ENCODE assay signal across 20 cellular contexts in genomic region chr21:43664358-43664757, GRCh38. TPM values are rescaled to one million over a fixed set of nuclear protein-coding genes. Genes with fewer than 3 reads are reported as not detected.
DNase-seq lines count a peak whose midpoint lies in the region; ATAC-seq and TF ChIP-seq lines count a peak whose summit lies in the region.
"Had no signal": no experiment of that assay in that cellular context is flagged by ENCODE, and none has a peak within 500 bp of the region (broad histone marks: within the 10 kb centered on the region; RNA-seq: fewer than 3 reads in every experiment).

No MANE protein-coding gene starts in this region.

- H3K27ac Mint-ChIP-seq in activated T-cell treated with anti-CD3 and anti-CD28 coated beads, Interleukin-2, amount 50 U/mL, for 72 hours, result peak overlapping the region; percentile 58
- H3K27ac Mint-ChIP-seq in T-helper 17 cell, result peak overlapping the region; percentile 39

- TF ChIP-seq CTCF in GM10266 (IDR thresholded peaks at IDR 0.05; ENCODE audit: control insufficient read depth, insufficient read depth, low read depth, missing control alignments), result no peak

- H3K36me3 Mint-ChIP-seq in activated T-cell treated with anti-CD3 and anti-CD28 coated beads, Interleukin-2, amount 50 U/mL, for 72 hours (ENCODE audit: insufficient read depth in 2 of 2), result peaks cover 22 to 38% of the 10 kb centered on the region in 2 donors
- H3K36me3 Mint-ChIP-seq in activated T-cell treated with anti-CD3 and anti-CD28 coated beads, Interleukin-2, amount 50 U/mL, for 4 hours (ENCODE audit: insufficient read depth), result peaks cover 40% of the 10 kb centered on the region
- H3K36me3 Mint-ChIP-seq in T-helper 17 cell (ENCODE audit: low read depth), result peaks cover 8% of the 10 kb centered on the region

- H3K9me3 ChIP-seq in T-helper 17 cell (ENCODE audit: control insufficient read depth, low read length, poor library complexity, severe bottlenecking), result no peaks in the 10 kb centered on the region
- H3K9me3 ChIP-seq: Peyer's patch had no signal

- DNase-seq in activated T-cell treated with anti-CD3 and anti-CD28 coated beads, Interleukin-2, amount 50 U/mL, for 72 hours, result no peak
- no peak for DNase-seq in activated T-cell treated with anti-CD3 and anti-CD28 coated beads, Interleukin-2, amount 50 U/mL, for 4 hours
- DNase-seq in T-helper 17 cell, result no peak
- DNase-seq in dermis blood vessel endothelial cell, result peak; percentile 77
- DNase-seq in substantia nigra (lab: John Stamatoyannopoulos, UW), result peak in 2 of 49 donors; percentile 16 to 18
- no peak for DNase-seq in GM10266 (ENCODE audit: extremely low spot score)
- DNase-seq: CD8-positive, alpha-beta memory T cell; DMS53; EL; GM23248; HCEC 1CT; Kasumi-1; MG63; NCI-H1092; NCI-H146; NCI-H2081; NCI-H2171 treated with DMSO at 0.1 percent for 48 hours; Peyer's patch had no signal

- H3K27me3 Mint-ChIP-seq in activated T-cell treated with anti-CD3 and anti-CD28 coated beads, Interleukin-2, amount 50 U/mL, for 72 hours (ENCODE audit: low read depth), result no peaks in the 10 kb centered on the region
- H3K27me3 Mint-ChIP-seq in activated T-cell treated with anti-CD3 and anti-CD28 coated beads, Interleukin-2, amount 50 U/mL, for 4 hours (ENCODE audit: low read depth), result no peaks in the 10 kb centered on the region
- no peaks in the 10 kb centered on the region for H3K27me3 Mint-ChIP-seq in T-helper 17 cell
- H3K27me3 Mint-ChIP-seq: CD8-positive, alpha-beta memory T cell had no signal

- H3K27ac ChIP-seq in substantia nigra (ENCODE audit: low read depth, low read length, poor library complexity, severe bottlenecking), result peak overlapping the region; percentile 26
- H3K27ac ChIP-seq: BLaER1, GM23248, Peyer's patch had no signal

- H3K4me1 Mint-ChIP-seq in activated T-cell treated with anti-CD3 and anti-CD28 coated beads, Interleukin-2, amount 50 U/mL, for 72 hours (ENCODE audit: low read depth), result peaks cover 79% of the 10 kb centered on the region
- H3K4me1 Mint-ChIP-seq in activated T-cell treated with anti-CD3 and anti-CD28 coated beads, Interleukin-2, amount 50 U/mL, for 4 hours (ENCODE audit: low read depth), result peaks cover 65% of the 10 kb centered on the region
- peaks cover 37% of the 10 kb centered on the region for H3K4me1 Mint-ChIP-seq in T-helper 17 cell

- no peak for ATAC-seq in activated T-cell treated with anti-CD3 and anti-CD28 coated beads, Interleukin-2, amount 50 U/mL, for 72 hours (replicated peaks in 1 of 2)
- ATAC-seq in activated T-cell treated with anti-CD3 and anti-CD28 coated beads, Interleukin-2, amount 50 U/mL, for 4 hours, result no peak
- ATAC-seq in T-helper 17 cell (no peak), HG03045 (IDR thresholded peaks at IDR 0.05; ENCODE audit: unreplicated experiment) (no peak)

- peak overlapping the region in 1 of 2 donors; percentile 42 for H3K4me3 Mint-ChIP-seq in activated T-cell treated with anti-CD3 and anti-CD28 coated beads, Interleukin-2, amount 50 U/mL, for 72 hours
- H3K4me3 Mint-ChIP-seq in activated T-cell treated with anti-CD3 and anti-CD28 coated beads, Interleukin-2, amount 50 U/mL, for 4 hours, result no peak overlapping the region
- no peak overlapping the region for H3K4me3 Mint-ChIP-seq in T-helper 17 cell

- H3K9me3 Mint-ChIP-seq in activated T-cell treated with anti-CD3 and anti-CD28 coated beads, Interleukin-2, amount 50 U/mL, for 72 hours, result peaks cover 2% of the 10 kb centered on the region in 2 donors
- peaks cover 4% of the 10 kb centered on the region for H3K9me3 Mint-ChIP-seq in activated T-cell treated with anti-CD3 and anti-CD28 coated beads, Interleukin-2, amount 50 U/mL, for 4 hours
- H3K9me3 Mint-ChIP-seq: CD8-positive, alpha-beta memory T cell had no signal

RNA-seq across cellular contexts. Expression of gene RRP1B, which starts 5.0 kb away (rescaled TPM):
- total RNA-seq in activated T-cell treated with anti-CD3 and anti-CD28 coated beads, Interleukin-2, amount 50 U/mL, for 72 hours, result 10 to 100 TPM; 52.6 to 62.0 TPM
- total RNA-seq in activated T-cell treated with anti-CD3 and anti-CD28 coated beads, Interleukin-2, amount 50 U/mL, for 4 hours, result 100 to 1,000 TPM; 106 to 132 (median 115) TPM
- total RNA-seq in T-helper 17 cell (10 to 100 TPM; 30.3 to 30.6 TPM), dermis blood vessel endothelial cell (36.1 and 40.6 TPM in 2 replicates)

RNA-seq across cellular contexts. Expression of gene HSF2BP, which starts 5.1 kb away (rescaled TPM):
- 1 to 10 TPM; 1.3 to 1.9 TPM for total RNA-seq in activated T-cell treated with anti-CD3 and anti-CD28 coated beads, Interleukin-2, amount 50 U/mL, for 72 hours
- total RNA-seq in activated T-cell treated with anti-CD3 and anti-CD28 coated beads, Interleukin-2, amount 50 U/mL, for 4 hours, result 1 to 10 TPM; 1.7 to 2.1 (median 1.9) TPM
- total RNA-seq in T-helper 17 cell, result under 1 TPM; 0.20 to 0.37 TPM
- 0.65 and 0.68 TPM in 2 replicates for total RNA-seq in dermis blood vessel endothelial cell

RNA-seq across cellular contexts. Expression of gene PDXK, which starts 54.6 kb away (rescaled TPM):
- total RNA-seq in activated T-cell treated with anti-CD3 and anti-CD28 coated beads, Interleukin-2, amount 50 U/mL, for 72 hours, result 10 to 100 TPM; 87.9 to 99.5 TPM
- 100 to 1,000 TPM; 101 to 114 (median 106) TPM for total RNA-seq in activated T-cell treated with anti-CD3 and anti-CD28 coated beads, Interleukin-2, amount 50 U/mL, for 4 hours
- total RNA-seq in T-helper 17 cell, result 100 to 1,000 TPM in 1 of 2 donors, 10 to 100 TPM in 1; 93.1 to 106 TPM
- total RNA-seq in dermis blood vessel endothelial cell, result 47.0 and 87.4 TPM in 2 replicates
